Comparison of ENCODE assay signal across 11 cellular contexts in the genomic region with DNA sequence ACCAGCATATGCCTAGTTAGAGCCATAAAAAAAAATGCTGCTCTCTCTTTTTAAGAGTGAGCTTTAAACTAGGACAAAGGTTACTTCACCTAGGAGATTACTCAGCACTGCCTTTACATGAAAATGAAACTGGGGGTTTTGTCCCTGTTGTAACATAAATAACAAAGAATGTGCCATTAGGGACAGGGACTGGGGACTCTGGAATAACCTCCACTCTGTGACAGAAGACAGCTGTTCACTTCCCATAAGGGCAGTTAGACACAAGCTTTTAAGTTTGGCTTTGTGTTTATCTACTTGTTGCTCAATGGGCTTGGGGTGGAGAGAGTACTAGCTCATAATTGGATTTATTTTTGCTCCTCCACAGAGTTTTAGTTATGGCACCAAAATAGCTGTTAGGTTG. TPM values are rescaled to one million over a fixed set of nuclear protein-coding genes. Genes with fewer than 3 reads are reported as not detected.
DNase-seq lines count a peak whose midpoint lies in the region; ATAC-seq and TF ChIP-seq lines count a peak whose summit lies in the region.
"Had no signal": no experiment of that assay in that cellular context is flagged by ENCODE, and none has a peak within 500 bp of the region (broad histone marks: within the 10 kb centered on the region; RNA-seq: fewer than 3 reads in every experiment).

No MANE protein-coding gene starts in this region.

- no peak overlapping the region for H3K4me3 ChIP-seq in heart left ventricle
- no peak overlapping the region for H3K4me3 ChIP-seq in OCI-LY7 (ENCODE audit: low read depth, low read length, poor library complexity, severe bottlenecking)

- H3K27ac Mint-ChIP-seq in stimulated activated effector memory CD8-positive, alpha-beta T cell treated with anti-CD3 and anti-CD28 coated beads, Interleukin-12 subunit alpha, Interleukin-12 subunit beta, amount 100 ng/mL, for 72 hours, result no peak overlapping the region

- intact Hi-C loops in heart left ventricle (cut with DNase I), result loop anchor here in 1 of 10 donors (10.0 kb wide), 1 partner anchor 123 kb away; no protein-coding TSS in a partner anchor
- intact Hi-C loops in OCI-LY7 (cut with micrococcal nuclease; ENCODE audit: unreplicated experiment), result no loop called here

- TF ChIP-seq CTCF in heart left ventricle (IDR thresholded peaks at IDR 0.05), result no peak
- no peak for TF ChIP-seq CTCF in OCI-LY7 (conservative IDR thresholded peaks at IDR 0.05; ENCODE audit: low read length)

- CTCF ChIA-PET in OCI-LY7 (lab: Charles Lee; ENCODE audit: unreplicated experiment), result no interaction called here

- H3K27me3 ChIP-seq in heart left ventricle, result no peaks in the 10 kb centered on the region
- H3K27me3 ChIP-seq: neutrophil had no signal

- H3K9me3 Mint-ChIP-seq in stimulated activated effector memory CD8-positive, alpha-beta T cell treated with anti-CD3 and anti-CD28 coated beads, Interleukin-12 subunit alpha, Interleukin-12 subunit beta, amount 100 ng/mL, for 72 hours, result no peaks in the 10 kb centered on the region

- POLR2A ChIA-PET in OCI-LY7 (lab: Charles Lee), result interaction anchor here (0.6 kb wide), 2 partner anchors 30 to 127 kb away, joined by 3 read pairs; no protein-coding TSS in a partner anchor

- ATAC-seq in heart left ventricle, result peak; percentile 55 to 84 (median 78)
- ATAC-seq in stimulated activated effector memory CD8-positive, alpha-beta T cell treated with anti-CD3 and anti-CD28 coated beads, Interleukin-12 subunit alpha, Interleukin-12 subunit beta, amount 100 ng/mL, for 72 hours, result peak; percentile 43
- no peak for ATAC-seq in GM18511 (IDR thresholded peaks at IDR 0.05; ENCODE audit: unreplicated experiment)

- H3K27ac ChIP-seq in heart left ventricle (peak overlapping the region in 1 of 12 donors; percentile 19), OCI-LY7 (ENCODE audit: low read depth, low read length, poor library complexity, severe bottlenecking) (no peak overlapping the region)
- H3K27ac ChIP-seq: 22Rv1, neutrophil had no signal

- H2AFZ ChIP-seq in OCI-LY7 (ENCODE audit: low read length), result no peak overlapping the region

- DNase-seq in DMS53 (lab: John Stamatoyannopoulos, UW) (peak; percentile 21), DMS53 treated with DMSO at 0.1 percent for 48 hours (lab: John Stamatoyannopoulos, UW; ENCODE audit: unreplicated experiment) (no peak), NCI-H82 (lab: John Stamatoyannopoulos, UW) (peak; percentile 72), heart left ventricle (peak in 1 of 5 donors; percentile 16), OCI-LY7 (ENCODE audit: low spot score) (no peak), NCI-H187 treated with DMSO at 0.1 percent for 48 hours (lab: John Stamatoyannopoulos, UW) (no peak)
- no peak for DNase-seq in stimulated activated effector memory CD8-positive, alpha-beta T cell treated with anti-CD3 and anti-CD28 coated beads, Interleukin-12 subunit alpha, Interleukin-12 subunit beta, amount 100 ng/mL, for 72 hours (ENCODE audit: low spot score in 2 of 2)
- DNase-seq: caudate nucleus had no signal

- no peak overlapping the region for H3K4me3 Mint-ChIP-seq in stimulated activated effector memory CD8-positive, alpha-beta T cell treated with anti-CD3 and anti-CD28 coated beads, Interleukin-12 subunit alpha, Interleukin-12 subunit beta, amount 100 ng/mL, for 72 hours

- no peaks in the 10 kb centered on the region for H3K9me2 ChIP-seq in OCI-LY7 (ENCODE audit: insufficient read depth, low read length)

- no peaks in the 10 kb centered on the region for H4K20me1 ChIP-seq in OCI-LY7 (ENCODE audit: insufficient read depth, low read length)

- peaks cover 22% of the 10 kb centered on the region for H3K4me1 Mint-ChIP-seq in stimulated activated effector memory CD8-positive, alpha-beta T cell treated with anti-CD3 and anti-CD28 coated beads, Interleukin-12 subunit alpha, Interleukin-12 subunit beta, amount 100 ng/mL, for 72 hours

- H3K9me3 ChIP-seq in heart left ventricle, result no peaks in the 10 kb centered on the region
- H3K9me3 ChIP-seq in OCI-LY7 (ENCODE audit: low read length), result no peaks in the 10 kb centered on the region
- H3K9me3 ChIP-seq: neutrophil had no signal

- TF ChIP-seq POLR2A in heart left ventricle (IDR thresholded peaks at IDR 0.05), result no peak

- BruUV-seq in OCI-LY7 (replicated peaks; lab: Mats Ljungman, UMichigan), result no TSS peak

- H3K36me3 Mint-ChIP-seq in stimulated activated effector memory CD8-positive, alpha-beta T cell treated with anti-CD3 and anti-CD28 coated beads, Interleukin-12 subunit alpha, Interleukin-12 subunit beta, amount 100 ng/mL, for 72 hours, result no peaks in the 10 kb centered on the region

- H3K4me1 ChIP-seq in heart left ventricle, result peaks cover 0 to 35% (median 6%) of the 10 kb centered on the region in 12 donors
- H3K4me1 ChIP-seq in OCI-LY7 (ENCODE audit: insufficient read depth, low read length, poor library complexity, severe bottlenecking), result no peaks in the 10 kb centered on the region

- H3K79me2 ChIP-seq in OCI-LY7 (ENCODE audit: insufficient read depth, low read depth, low read length), result no peaks in the 10 kb centered on the region

- no peak overlapping the region for H3K4me2 ChIP-seq in OCI-LY7 (ENCODE audit: low read length)

- H3K36me3 ChIP-seq in heart left ventricle, result no peaks in the 10 kb centered on the region
- no peaks in the 10 kb centered on the region for H3K36me3 ChIP-seq in OCI-LY7 (ENCODE audit: insufficient read depth, low read length)
- H3K36me3 ChIP-seq: neutrophil had no signal

RNA-seq across cellular contexts. Expression of a gene that starts 11.9 kb away (rescaled TPM):
- total RNA-seq in heart left ventricle (1 to 10 TPM; 1.3 to 9.3 (median 4.2) TPM), OCI-LY7 (2022) (0.09 and 0.21 TPM in 2 replicates)
- polyA plus RNA-seq in heart left ventricle, result 1 to 10 TPM; 1.3 to 4.4 TPM
- total RNA-seq in OCI-LY7 (2014; rRNA removed; shearing (Covaris generic)), result not detected in 2 replicates

Comparison
In these comparisons a context has a peak if more than half of its experiments do, and no peak if none do; other contexts are left out.
1. DNase-seq: peak in DMS53 (single experiment) and NCI-H82 (single experiment); none in DMS53 treated with DMSO at 0.1 percent for 48 hours (single experiment), stimulated activated effector memory CD8-positive, alpha-beta T cell treated with anti-CD3 and anti-CD28 coated beads, Interleukin-12 subunit alpha, Interleukin-12 subunit beta, amount 100 ng/mL, for 72 hours (0 of 2), OCI-LY7 (single experiment) and NCI-H187 treated with DMSO at 0.1 percent for 48 hours (single experiment).